Comparison of ENCODE assay signal across 29 cellular contexts in the genomic region with DNA sequence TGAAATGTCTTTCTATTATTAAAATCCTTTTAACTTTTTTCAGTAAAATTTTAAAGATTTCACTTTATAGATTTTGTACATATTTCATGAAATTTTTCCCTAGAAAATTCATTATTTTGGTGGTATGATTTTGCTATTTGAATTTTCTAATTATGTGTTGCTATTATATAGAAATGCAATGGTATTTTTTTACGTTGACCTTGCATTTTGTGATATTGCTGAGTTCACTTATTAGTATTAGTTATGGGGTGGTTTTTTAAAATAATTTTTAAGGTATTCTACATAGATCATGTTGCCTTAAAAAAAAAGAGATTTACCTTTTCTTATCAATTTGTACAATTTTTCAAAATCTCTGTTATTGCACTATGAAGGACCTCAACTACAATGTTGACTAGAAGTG.
"Had no signal": no experiment of that assay in that cellular context is flagged by ENCODE, and none has a peak within 500 bp of the region (broad histone marks: within the 10 kb centered on the region; RNA-seq: fewer than 3 reads in every experiment).

No MANE protein-coding gene starts in this region.

- H3K9me3 ChIP-seq: ascending aorta, esophagus squamous epithelium had no signal

- H3K27ac ChIP-seq: ascending aorta, epithelial cell of prostate, esophagus squamous epithelium, WERI-Rb-1 had no signal

- FAIRE-seq: bronchial epithelial cell, endothelial cell of umbilical vein had no signal

- H3K27me3 ChIP-seq: ascending aorta, esophagus squamous epithelium had no signal

- H3K36me3 ChIP-seq: ascending aorta, esophagus squamous epithelium, WERI-Rb-1 had no signal

- H3K4me3 ChIP-seq: ascending aorta, esophagus squamous epithelium had no signal

- H3K4me1 ChIP-seq: ascending aorta, esophagus squamous epithelium had no signal

- DNase-seq: activated B cell treated with CpG ODN at 0.5 μM for 24 hours; activated CD4-positive, alpha-beta T cell treated with anti-CD3 and anti-CD28 coated beads for 48 hours; activated CD4-positive, alpha-beta T cell treated with anti-CD3 and anti-CD28 coated beads, Interleukin-2, amount 50 U/mL, for 1 hour; activated CD4-positive, alpha-beta T cell treated with anti-CD3 and anti-CD28 coated beads, Interleukin-2, amount 50 U/mL, for 48 hours; activated CD8-positive, alpha-beta memory T cell treated with anti-CD3 and anti-CD28 coated beads for 24 hours; activated CD8-positive, alpha-beta T cell treated with anti-CD3 and anti-CD28 coated beads for 36 hours; activated gamma-delta T cell; activated naive CD4-positive, alpha-beta T cell; activated naive CD4-positive, alpha-beta T cell treated with anti-CD3 and anti-CD28 coated beads, Interleukin-2, amount 10 ng/mL, durations not matched to agents 7 days and 5 days; activated naive CD8-positive, alpha-beta T cell treated with anti-CD3 and anti-CD28 coated beads, Interleukin-2, amount 10 ng/mL, durations not matched to agents 7 days and 5 days; activated T-cell treated with anti-CD3 and anti-CD28 coated beads, Interleukin-2, amount 50 U/mL, for 1 hour; activated T-cell treated with anti-CD3 and anti-CD28 coated beads, Interleukin-2, amount 50 U/mL, for 48 hours; cortex of kidney; dermis blood vessel endothelial cell; effector CD4-positive, alpha-beta T cell; effector memory CD8-positive, alpha-beta T cell; esophagus squamous epithelium; foreskin melanocyte; head of caudate nucleus; T-helper 1 cell; T-helper 17 cell; T1000; WERI-Rb-1 had no signal

- ATAC-seq: activated CD4-positive, CD25-positive, alpha-beta regulatory T cell treated with anti-CD3 and anti-CD28 coated beads, Interleukin-2, amount 50 U/mL, for 24 hours; activated CD8-positive, alpha-beta T cell treated with anti-CD3 and anti-CD28 coated beads for 36 hours; activated naive CD4-positive, alpha-beta T cell treated with anti-CD3 and anti-CD28 coated beads, Interleukin-2, amount 50 U/mL, for 72 hours; effector memory CD8-positive, alpha-beta T cell; T-helper 17 cell had no signal
